Comparison of ENCODE assay signal across 8 cellular contexts in genomic region chr13:46796515-46797467, GRCh38. TPM values are rescaled to one million over a fixed set of nuclear protein-coding genes. Genes with fewer than 3 reads are reported as not detected.
DNase-seq lines count a peak whose midpoint lies in the region; ATAC-seq and TF ChIP-seq lines count a peak whose summit lies in the region.

TSS of gene ESD (minus strand) at chr13:46797161. CDS start at chr13:46791413, 5,748 bp downstream.

- peak; percentile 90 for ATAC-seq in HG02678 (IDR thresholded peaks at IDR 0.05; ENCODE audit: unreplicated experiment)
- peak; percentile 98 to 99 (median 99) for ATAC-seq in heart left ventricle
- ATAC-seq in upper lobe of left lung (ENCODE audit: low FRiP score in 2 of 2), result peak; percentile 99 to 100

- DNase-seq in GM12864 (ENCODE audit: low read depth) (peak; percentile 64), NCI-H128 (lab: John Stamatoyannopoulos, UW; ENCODE audit: unreplicated experiment) (peak; percentile 81), SW480 (ENCODE audit: low spot score) (peak; percentile 95), adipocyte (ENCODE audit: low read depth) (peak; percentile 96), heart left ventricle (peak; percentile 94 to 97 (median 95)), posterior cingulate gyrus (peak; percentile 85 to 98 (median 87)), upper lobe of left lung (peak; percentile 93 to 96)

- no peak for TF ChIP-seq EP300 in upper lobe of left lung (IDR thresholded peaks at IDR 0.05)

- H3K4me1 ChIP-seq in adipocyte (ENCODE audit: control insufficient read depth, insufficient read depth, low read length) (peaks cover 23% of the 10 kb centered on the region), heart left ventricle (peaks cover 0 to 49% (median 30%) of the 10 kb centered on the region in 12 donors), upper lobe of left lung (peaks cover 21 to 42% (median 31%) of the 10 kb centered on the region in 4 donors)

- TF ChIP-seq CTCF in GM12864 (IDR thresholded peaks at IDR 0.05; ENCODE audit: low read depth, low read length, missing control alignments) (no peak), heart left ventricle (IDR thresholded peaks at IDR 0.05) (peak in 3 of 12 donors; percentile 1 to 9 (median 9)), upper lobe of left lung (IDR thresholded peaks at IDR 0.05) (peak in 1 of 6 experiments; percentile 18)

- peak within 1 kb of the TSS; percentile 73 for H3K4me3 ChIP-seq in GM12864 (ENCODE audit: low read depth, low read length)
- H3K4me3 ChIP-seq in adipocyte (ENCODE audit: low read length), result peak within 1 kb of the TSS; percentile 95
- H3K4me3 ChIP-seq in heart left ventricle, result peak within 1 kb of the TSS; percentile 63 to 97 (median 81)
- H3K4me3 ChIP-seq in upper lobe of left lung, result peak within 1 kb of the TSS; percentile 66 to 93 (median 80)

- H3K9ac ChIP-seq in adipocyte (ENCODE audit: low read length), result peak within 1 kb of the TSS; percentile 96

- WGBS in heart left ventricle, 4 donors, result 0 to 5% (median 1%) methylated on average over 51 to 76 of the region's 76 CpGs
- WGBS in upper lobe of left lung, 2 donors, result 1 to 2% methylated on average over 38 to 75 of the region's 76 CpGs

- peak within 1 kb of the TSS; percentile 78 to 94 (median 90) for H3K27ac ChIP-seq in heart left ventricle
- peak within 1 kb of the TSS; percentile 91 to 96 (median 95) for H3K27ac ChIP-seq in upper lobe of left lung

- H3K9me3 ChIP-seq in adipocyte (ENCODE audit: control insufficient read depth, low read length), result no peaks in the 10 kb centered on the region
- no peaks in the 10 kb centered on the region for H3K9me3 ChIP-seq in heart left ventricle
- no peaks in the 10 kb centered on the region for H3K9me3 ChIP-seq in upper lobe of left lung

- no peaks in the 10 kb centered on the region for H3K27me3 ChIP-seq in adipocyte (replicated peaks; ENCODE audit: control insufficient read depth, insufficient read depth, low read length)
- H3K27me3 ChIP-seq in heart left ventricle, result no peaks in the 10 kb centered on the region
- no peaks in the 10 kb centered on the region for H3K27me3 ChIP-seq in upper lobe of left lung

- intact Hi-C loops in heart left ventricle (cut with DNase I) (no loop called here), posterior cingulate gyrus (cut with DNase I) (no loop called here)

- H3K36me3 ChIP-seq in adipocyte (ENCODE audit: control insufficient read depth, insufficient read depth, low read length, severe bottlenecking) (no peaks in the 10 kb centered on the region), heart left ventricle (peaks cover 0 to 17% (median 10%) of the 10 kb centered on the region in 9 donors), upper lobe of left lung (peaks cover 0 to under 1% (median 0%) of the 10 kb centered on the region in 4 donors)

- TF ChIP-seq POLR2A in heart left ventricle (IDR thresholded peaks at IDR 0.05), result peak in 1 of 2 donors; percentile 82
- peak in 3 of 4 donors; percentile 57 to 82 (median 80) for TF ChIP-seq POLR2A in upper lobe of left lung (IDR thresholded peaks at IDR 0.05)

RNA-seq across cellular contexts. Expression of gene ESD, which starts in this region (rescaled TPM):
- total RNA-seq in heart left ventricle, result 100 to 1,000 TPM in 5 of 9 donors, 10 to 100 TPM in 4; 89.7 to 109 (median 103) TPM
- polyA plus RNA-seq in heart left ventricle, result 100 to 1,000 TPM in 1 of 2 donors, 10 to 100 TPM in 1; 94.1 to 113 TPM
- 100 to 1,000 TPM in 1 of 6 donors, 10 to 100 TPM in 5; 29.3 to 103 (median 82.1) TPM for total RNA-seq in upper lobe of left lung

Comparison
In these comparisons a context has a peak if more than half of its experiments do, and no peak if none do; other contexts are left out.
1. Peak in every context shown above with its lines: DNase-seq, ATAC-seq, H3K4me3 ChIP-seq and H3K27ac ChIP-seq.